10 cellular contexts compared by ENCODE assay signal in genomic region chrX:34918856-34919255, GRCh38. TPM values are rescaled to one million over a fixed set of nuclear protein-coding genes. Genes with fewer than 3 reads are reported as not detected.
DNase-seq lines count a peak whose midpoint lies in the region; ATAC-seq and TF ChIP-seq lines count a peak whose summit lies in the region.
"Had no signal": no experiment of that assay in that cellular context is flagged by ENCODE, and none has a peak within 500 bp of the region (broad histone marks: within the 10 kb centered on the region; RNA-seq: fewer than 3 reads in every experiment).

No MANE protein-coding gene starts in this region.

- peak; percentile 43 for TF ChIP-seq CTCF in RWPE2 (IDR thresholded peaks at IDR 0.05; ENCODE audit: poor library complexity, severe bottlenecking)
- TF ChIP-seq CTCF in fibroblast of villous mesenchyme (IDR thresholded peaks at IDR 0.05; ENCODE audit: insufficient read depth, low read depth, low read length), result peak; percentile 33
- peak; percentile 70 for TF ChIP-seq CTCF in type B pancreatic cell (conservative IDR thresholded peaks at IDR 0.05)
- peak in 2 of 7 experiments; percentile 6 to 12 for TF ChIP-seq CTCF in stomach (IDR thresholded peaks at IDR 0.05)

- no peaks in the 10 kb centered on the region for H3K9me3 Mint-ChIP-seq in type B pancreatic cell
- H3K9me3 Mint-ChIP-seq: activated T-helper 17 cell treated with anti-CD3 and anti-CD28 coated beads, Interleukin-2, amount 50 U/mL, for 72 hours had no signal

- H3K4me1 ChIP-seq in RWPE2 (ENCODE audit: insufficient read depth, poor library complexity, severe bottlenecking) (no peaks in the 10 kb centered on the region), stomach (no peaks in the 10 kb centered on the region)

- 0 to 21% (median 13%) methylated on average over 1 of the region's 1 CpG for WGBS in stomach, 5 donors

- no peaks in the 10 kb centered on the region for H3K27me3 Mint-ChIP-seq in type B pancreatic cell
- H3K27me3 Mint-ChIP-seq: activated T-helper 17 cell treated with anti-CD3 and anti-CD28 coated beads, Interleukin-2, amount 50 U/mL, for 72 hours had no signal

- no peak overlapping the region for H3K27ac Mint-ChIP-seq in type B pancreatic cell
- H3K27ac Mint-ChIP-seq: activated T-helper 17 cell treated with anti-CD3 and anti-CD28 coated beads, Interleukin-2, amount 50 U/mL, for 72 hours had no signal

- no peaks in the 10 kb centered on the region for H3K36me3 ChIP-seq in RWPE2 (ENCODE audit: low read depth)
- H3K36me3 ChIP-seq in stomach, result no peaks in the 10 kb centered on the region

- no peaks in the 10 kb centered on the region for H3K4me1 Mint-ChIP-seq in type B pancreatic cell (ENCODE audit: unreplicated experiment)
- H3K4me1 Mint-ChIP-seq: activated T-helper 17 cell treated with anti-CD3 and anti-CD28 coated beads, Interleukin-2, amount 50 U/mL, for 72 hours had no signal

- H3K36me3 Mint-ChIP-seq in type B pancreatic cell, result no peaks in the 10 kb centered on the region

- TF ChIP-seq EP300 in stomach (IDR thresholded peaks at IDR 0.05), result no peak

- TF ChIP-seq POLR2A in stomach (IDR thresholded peaks at IDR 0.05), result no peak

- H3K27me3 ChIP-seq in RWPE2 (ENCODE audit: insufficient read depth, poor library complexity, severe bottlenecking), result no peaks in the 10 kb centered on the region
- H3K27me3 ChIP-seq in stomach, result no peaks in the 10 kb centered on the region

- H3K27ac ChIP-seq in RWPE2 (ENCODE audit: poor library complexity, severe bottlenecking) (no peak overlapping the region), stomach (no peak overlapping the region)

- no peaks in the 10 kb centered on the region for H3K9me3 ChIP-seq in RWPE2 (ENCODE audit: severe bottlenecking)
- no peaks in the 10 kb centered on the region for H3K9me3 ChIP-seq in stomach

- H3K4me3 ChIP-seq in RWPE2 (ENCODE audit: severe bottlenecking), result no peak overlapping the region
- H3K4me3 ChIP-seq in fibroblast of villous mesenchyme (ENCODE audit: low read depth, low read length), result no peak overlapping the region
- H3K4me3 ChIP-seq in stomach, result no peak overlapping the region

- intact Hi-C loops in stomach (cut with DNase I; ENCODE audit: low total_unique reads), result no loop called here

- DNase-seq in SIG-M5 treated with dmso at 0.1 percent for 504 hours (lab: John Stamatoyannopoulos, UW; ENCODE audit: unreplicated experiment) (peak; percentile 3), SIG-M5 (lab: John Stamatoyannopoulos, UW) (no peak), RWPE2 (ENCODE audit: low spot score) (no peak), fibroblast of villous mesenchyme (ENCODE audit: low read depth) (peak; percentile 20), type B pancreatic cell (ENCODE audit: extremely low spot score, unreplicated experiment) (no peak), GM19238 (ENCODE audit: insufficient read length, low spot score) (no peak), stomach (no peak), cerebellar nuclear complex (lab: John Stamatoyannopoulos, UW) (no peak)

- H3K4me3 Mint-ChIP-seq in type B pancreatic cell, result no peak overlapping the region
- H3K4me3 Mint-ChIP-seq: activated T-helper 17 cell treated with anti-CD3 and anti-CD28 coated beads, Interleukin-2, amount 50 U/mL, for 72 hours had no signal

- ATAC-seq in RWPE2 (ENCODE audit: low read depth), result peak; percentile 53; the same call in 1 of the 3 replicates
- ATAC-seq: activated T-helper 17 cell treated with anti-CD3 and anti-CD28 coated beads, Interleukin-2, amount 50 U/mL, for 72 hours had no signal

RNA-seq across cellular contexts. Expression of gene FAM47B, which starts 23.7 kb away (rescaled TPM):
- total RNA-seq in fibroblast of villous mesenchyme, result not detected in 2 replicates
- total RNA-seq in type B pancreatic cell (ENCODE audit: low replicate concordance), result not detected in 2 replicates
- total RNA-seq in stomach, result not detected
- polyA plus RNA-seq in stomach, result not detected
- total RNA-seq: activated T-helper 17 cell treated with anti-CD3 and anti-CD28 coated beads, Interleukin-2, amount 50 U/mL, for 72 hours; Daoy had no signal

Comparison
In these comparisons a context has a peak if more than half of its experiments do, and no peak if none do; other contexts are left out.
1. DNase-seq: peak in SIG-M5 treated with dmso at 0.1 percent for 504 hours (single experiment) and fibroblast of villous mesenchyme (single experiment); none in SIG-M5 (single experiment), RWPE2 (single experiment), type B pancreatic cell (single experiment), GM19238 (single experiment), stomach (single experiment) and cerebellar nuclear complex (0 of 2).